ENCODE assay signal across 10 cellular contexts in the genomic region with DNA sequence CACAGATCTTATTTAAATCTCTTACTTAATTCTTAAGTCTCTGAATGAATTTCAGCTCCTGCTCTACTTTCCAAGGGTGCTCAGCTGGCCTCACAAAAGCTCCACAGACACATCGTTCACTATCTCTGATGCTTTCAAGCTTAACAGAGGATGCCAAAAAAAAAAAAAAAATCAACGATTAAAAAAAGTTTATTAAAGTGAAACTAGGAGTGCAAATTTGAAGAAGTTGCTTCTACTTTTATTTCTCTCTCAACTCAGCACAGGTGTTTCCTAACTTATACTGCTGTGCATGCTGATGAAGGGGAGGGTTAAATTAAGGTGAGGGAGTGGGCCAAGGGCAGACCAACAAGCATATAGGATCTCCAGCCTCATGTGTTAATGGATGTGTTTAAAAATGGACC.
DNase-seq lines count a peak whose midpoint lies in the region; ATAC-seq and TF ChIP-seq lines count a peak whose summit lies in the region.
"Had no signal": no experiment of that assay in that cellular context is flagged by ENCODE, and none has a peak within 500 bp of the region (broad histone marks: within the 10 kb centered on the region; RNA-seq: fewer than 3 reads in every experiment).

No MANE protein-coding gene starts in this region.

- H3K27ac Mint-ChIP-seq in HFFc6, result peak overlapping the region; percentile 78
- peak overlapping the region in 5 of 6 donors; percentile 54 to 96 (median 78) for H3K27ac Mint-ChIP-seq in naive B cell

- H3K9me3 Mint-ChIP-seq in HFFc6 (no peaks in the 10 kb centered on the region), naive B cell (no peaks in the 10 kb centered on the region)

- CTCF ChIA-PET in BJ (lab: Yijun Ruan, JAX), result interaction anchor here (0.6 kb wide), 1 partner anchor 50 kb away, joined by 4 read pairs; no protein-coding TSS in a partner anchor

- H3K27me3 Mint-ChIP-seq in HFFc6 (ENCODE audit: insufficient read depth), result peaks cover 1% of the 10 kb centered on the region; the same call in 1 of the 2 replicates
- H3K27me3 Mint-ChIP-seq in naive B cell, result no peaks in the 10 kb centered on the region

- H3K4me3 ChIP-seq in BJ (ENCODE audit: low read depth, low read length) (peak overlapping the region; percentile 17), brain microvascular endothelial cell (ENCODE audit: low read depth, low read length) (no peak overlapping the region)

- peak; percentile 74 to 76 for ATAC-seq in naive B cell (ENCODE audit: low read depth in 2 of 2)
- no peak for ATAC-seq in omental fat pad (ENCODE audit: low FRiP score)

- H3K36me3 ChIP-seq in BJ (ENCODE audit: control insufficient read depth, insufficient read depth, low read length) (no peaks in the 10 kb centered on the region), brain microvascular endothelial cell (replicated peaks) (no peaks in the 10 kb centered on the region)

- no peaks in the 10 kb centered on the region for H3K27me3 ChIP-seq in BJ (ENCODE audit: control insufficient read depth, insufficient read depth, low read length)
- no peaks in the 10 kb centered on the region for H3K27me3 ChIP-seq in brain microvascular endothelial cell (replicated peaks)

- H3K36me3 Mint-ChIP-seq in HFFc6 (ENCODE audit: low read depth), result no peaks in the 10 kb centered on the region
- H3K36me3 Mint-ChIP-seq in naive B cell, result peaks cover 0 to 5% of the 10 kb centered on the region in 2 donors

- in situ Hi-C loops in brain microvascular endothelial cell (cut with HindIII; ENCODE audit: low pct_ligation_motif_present, low sequenced_read_pairs), result no loop called here
- in situ Hi-C loops in ACHN (cut with HindIII; ENCODE audit: low pct_ligation_motif_present, low pct_unique_long_range_greater_than_20kb, low sequenced_read_pairs), result no loop called here

- no peak overlapping the region for H3K27ac ChIP-seq in brain microvascular endothelial cell

- peak overlapping the region; percentile 83 for H3K4me3 Mint-ChIP-seq in HFFc6
- H3K4me3 Mint-ChIP-seq in naive B cell, result peak overlapping the region; percentile 31 to 75 (median 56)

- DNase-seq in BJ (ENCODE audit: low read depth) (no peak), HFFc6 (no peak), cerebellar cortex (ENCODE audit: low spot score) (peak; percentile 60), naive B cell (peak; percentile 32), omental fat pad (ENCODE audit: low spot score) (no peak), brain microvascular endothelial cell (no peak), AG08396 (ENCODE audit: low spot score) (no peak), ACHN (no peak)
- DNase-seq: activated effector memory CD4-positive, alpha-beta T cell treated with Interleukin-2 at 50 U/mL for 16 hours; RPMI8226 had no signal

- no peak for TF ChIP-seq CTCF in BJ (IDR thresholded peaks at IDR 0.05; ENCODE audit: insufficient read depth, low read depth, low read length)
- no peak for TF ChIP-seq CTCF in HFFc6 (IDR thresholded peaks at IDR 0.05)
- no peak for TF ChIP-seq CTCF in omental fat pad (IDR thresholded peaks at IDR 0.05)
- no peak for TF ChIP-seq CTCF in brain microvascular endothelial cell (IDR thresholded peaks at IDR 0.05; ENCODE audit: low read depth, low read length, missing control alignments)

- POLR2A ChIA-PET in BJ (lab: Charles Lee), result no interaction called here

- peaks cover 60% of the 10 kb centered on the region for H3K4me1 Mint-ChIP-seq in HFFc6 (ENCODE audit: low read depth)
- peaks cover 14 to 21% (median 18%) of the 10 kb centered on the region in 3 donors for H3K4me1 Mint-ChIP-seq in naive B cell

Comparison
In these comparisons a context has a peak if more than half of its experiments do, and no peak if none do; other contexts are left out.
1. DNase-seq: peak in cerebellar cortex (single experiment) and naive B cell (single experiment); none in BJ (single experiment), HFFc6 (single experiment), omental fat pad (single experiment), brain microvascular endothelial cell (single experiment), AG08396 (single experiment) and ACHN (single experiment).